ENCODE assay signal across 11 cellular contexts in the genomic region with DNA sequence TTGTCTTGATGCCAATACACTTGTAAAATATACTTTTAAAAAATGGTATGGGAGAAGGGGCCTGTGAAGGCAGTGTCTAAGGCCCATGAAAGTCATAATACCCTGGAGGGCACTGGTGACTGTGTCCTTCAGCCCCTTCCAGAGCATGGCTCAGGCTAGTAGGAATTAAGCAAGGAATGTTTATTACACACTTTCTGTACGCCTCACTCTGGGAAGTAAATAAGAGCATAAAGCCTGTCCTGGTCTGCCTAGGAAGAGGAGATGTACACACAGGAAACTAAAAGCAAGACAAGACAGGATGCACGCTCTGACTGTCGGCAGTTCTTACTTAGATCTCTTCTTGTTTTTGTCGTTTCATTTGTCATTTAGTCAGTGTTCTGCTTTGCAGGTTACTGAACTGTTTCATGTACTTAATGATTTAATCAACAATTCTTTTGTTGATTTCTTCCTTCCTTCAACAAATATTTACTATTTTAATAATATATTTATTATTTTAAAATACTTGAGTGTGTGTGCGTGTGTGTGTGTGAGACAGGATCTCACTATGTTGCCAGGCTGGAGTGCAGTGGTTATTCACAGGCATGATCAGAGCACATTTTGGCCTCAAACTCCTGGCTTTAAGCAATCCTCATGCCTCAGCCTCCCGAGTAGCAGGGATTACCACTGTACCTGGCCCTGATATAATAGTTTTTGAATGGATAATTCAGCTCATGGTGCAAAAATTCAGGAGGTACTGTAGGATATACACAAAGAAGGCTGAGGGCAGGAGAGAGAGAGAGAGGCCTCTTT. TPM values are rescaled to one million over a fixed set of nuclear protein-coding genes. Genes with fewer than 3 reads are reported as not detected.
DNase-seq lines count a peak whose midpoint lies in the region; ATAC-seq and TF ChIP-seq lines count a peak whose summit lies in the region.
"Had no signal": no experiment of that assay in that cellular context is flagged by ENCODE, and none has a peak within 500 bp of the region (broad histone marks: within the 10 kb centered on the region; RNA-seq: fewer than 3 reads in every experiment).

No MANE protein-coding gene starts in this region.

- intact Hi-C loops in mucosa of descending colon (cut with DNase I, micrococcal nuclease): loop anchor here in 1 of 2 donors (10.0 kb wide), 1 partner anchor 78 kb away; no protein-coding TSS in a partner anchor
- intact Hi-C loops in MCF 10A (cut with micrococcal nuclease): no loop called here

- H3K27ac Mint-ChIP-seq in activated CD8-positive, alpha-beta T cell treated with anti-CD3 and anti-CD28 coated beads, Interleukin-2, amount 10 ng/mL, durations not matched to agents 7 days and 5 days: peak overlapping the region; percentile 85
- no peak overlapping the region for H3K27ac Mint-ChIP-seq in MCF 10A (ENCODE audit: low read depth, unreplicated experiment)
- H3K27ac Mint-ChIP-seq: type B pancreatic cell had no signal

- CTCF ChIA-PET in activated CD8-positive, alpha-beta T cell treated with anti-CD3 and anti-CD28 coated beads, Interleukin-2, amount 10 ng/mL, durations not matched to agents 7 days and 5 days (lab: Charles Lee): interaction anchor here (1.2 to 1.4 kb wide), 5 partner anchors 9 to 159 kb away, joined by 3 to 7 read pairs (median 3); partner anchors contain the start of gene SMAD6
- CTCF ChIA-PET in MCF 10A (lab: Yijun Ruan, JAX): interaction anchor here (1.7 kb wide), 1 partner anchor 8 kb away, joined by 4 read pairs; no protein-coding TSS in a partner anchor

- POLR2A ChIA-PET in activated CD8-positive, alpha-beta T cell treated with anti-CD3 and anti-CD28 coated beads, Interleukin-2, amount 10 ng/mL, durations not matched to agents 7 days and 5 days (lab: Charles Lee): interaction anchor here (1.0 kb wide), 1 partner anchor 9 kb away, joined by 5 read pairs; the partner anchor contains the start of gene SMAD6
- POLR2A ChIA-PET in MCF 10A (lab: Yijun Ruan, JAX): interaction anchor here (0.6 to 1.8 kb wide), 3 partner anchors 8 to 157 kb away, joined by 3 to 8 read pairs (median 3); no protein-coding TSS in a partner anchor

- H3K4me3 ChIP-seq in mucosa of descending colon: no peak overlapping the region

- no peaks in the 10 kb centered on the region for H3K27me3 Mint-ChIP-seq in activated CD8-positive, alpha-beta T cell treated with anti-CD3 and anti-CD28 coated beads, Interleukin-2, amount 10 ng/mL, durations not matched to agents 7 days and 5 days (ENCODE audit: low read depth)
- no peaks in the 10 kb centered on the region for H3K27me3 Mint-ChIP-seq in MCF 10A (ENCODE audit: insufficient read depth, unreplicated experiment)
- H3K27me3 Mint-ChIP-seq: type B pancreatic cell had no signal

- no peaks in the 10 kb centered on the region for H3K9me3 ChIP-seq in mucosa of descending colon

- H3K36me3 ChIP-seq in mucosa of descending colon (ENCODE audit: low read depth): no peaks in the 10 kb centered on the region

- peak; percentile 30 for DNase-seq in EH (ENCODE audit: low read depth)
- DNase-seq in GM20000 (ENCODE audit: low spot score): peak; percentile 48
- DNase-seq in activated CD8-positive, alpha-beta T cell treated with anti-CD3 and anti-CD28 coated beads, Interleukin-2, amount 10 ng/mL, durations not matched to agents 7 days and 5 days: peak; percentile 47
- no peak for DNase-seq in mucosa of descending colon
- no peak for DNase-seq in hippocampal formation (lab: John Stamatoyannopoulos, UW)
- DNase-seq in MCF 10A (ENCODE audit: unreplicated experiment): no peak
- no peak for DNase-seq in SKM-1 (lab: John Stamatoyannopoulos, UW; ENCODE audit: unreplicated experiment)
- no peak for DNase-seq in NCI-H774 (lab: John Stamatoyannopoulos, UW)
- DNase-seq: central memory CD4-positive, alpha-beta T cell; DMS79 treated with DMSO at 0.1 percent for 48 hours had no signal

- peak; percentile 84 for ATAC-seq in activated CD8-positive, alpha-beta T cell treated with anti-CD3 and anti-CD28 coated beads, Interleukin-2, amount 10 ng/mL, durations not matched to agents 7 days and 5 days
- ATAC-seq in mucosa of descending colon: peak; percentile 42

- no peaks in the 10 kb centered on the region for H3K36me3 Mint-ChIP-seq in activated CD8-positive, alpha-beta T cell treated with anti-CD3 and anti-CD28 coated beads, Interleukin-2, amount 10 ng/mL, durations not matched to agents 7 days and 5 days (ENCODE audit: low read depth)
- no peaks in the 10 kb centered on the region for H3K36me3 Mint-ChIP-seq in MCF 10A (ENCODE audit: insufficient read depth, unreplicated experiment)
- H3K36me3 Mint-ChIP-seq: type B pancreatic cell had no signal

- H3K4me1 ChIP-seq in mucosa of descending colon (ENCODE audit: low read depth): no peaks in the 10 kb centered on the region

- H3K9me3 Mint-ChIP-seq in activated CD8-positive, alpha-beta T cell treated with anti-CD3 and anti-CD28 coated beads, Interleukin-2, amount 10 ng/mL, durations not matched to agents 7 days and 5 days (ENCODE audit: insufficient read depth): no peaks in the 10 kb centered on the region
- no peaks in the 10 kb centered on the region for H3K9me3 Mint-ChIP-seq in MCF 10A (ENCODE audit: unreplicated experiment)
- H3K9me3 Mint-ChIP-seq: type B pancreatic cell had no signal

- TF ChIP-seq CTCF in GM20000 (IDR thresholded peaks at IDR 0.05; ENCODE audit: extremely low read depth, missing control alignments) (no peak), mucosa of descending colon (IDR thresholded peaks at IDR 0.05) (no peak), MCF 10A (IDR thresholded peaks at IDR 0.05; ENCODE audit: unreplicated experiment) (no peak)

- H3K4me3 Mint-ChIP-seq in activated CD8-positive, alpha-beta T cell treated with anti-CD3 and anti-CD28 coated beads, Interleukin-2, amount 10 ng/mL, durations not matched to agents 7 days and 5 days: no peak overlapping the region
- H3K4me3 Mint-ChIP-seq in MCF 10A (ENCODE audit: unreplicated experiment): no peak overlapping the region
- H3K4me3 Mint-ChIP-seq: type B pancreatic cell had no signal

- H3K4me1 Mint-ChIP-seq in activated CD8-positive, alpha-beta T cell treated with anti-CD3 and anti-CD28 coated beads, Interleukin-2, amount 10 ng/mL, durations not matched to agents 7 days and 5 days (ENCODE audit: low read depth): peaks cover 8% of the 10 kb centered on the region
- H3K4me1 Mint-ChIP-seq in MCF 10A (ENCODE audit: insufficient read depth, unreplicated experiment): peaks cover under 1% of the 10 kb centered on the region

- BruUV-seq in MCF 10A (replicated peaks; lab: Mats Ljungman, UMichigan): no TSS peak

RNA-seq across cellular contexts. Expression of gene SMAD6, which starts 9.0 kb away (rescaled TPM):
- 1 to 10 TPM in 1 of 2 experiments, under 1 TPM in 1; 0.97 to 1.2 TPM for total RNA-seq in activated CD8-positive, alpha-beta T cell treated with anti-CD3 and anti-CD28 coated beads, Interleukin-2, amount 10 ng/mL, durations not matched to agents 7 days and 5 days
- total RNA-seq in mucosa of descending colon (10 to 100 TPM; 11.5 to 18.5 (median 12.8) TPM), MCF 10A (2022) (not detected in 2 replicates)

Comparison
In these comparisons a context has a peak if more than half of its experiments do, and no peak if none do; other contexts are left out.
1. DNase-seq: peak in EH (single experiment), GM20000 (single experiment) and activated CD8-positive, alpha-beta T cell treated with anti-CD3 and anti-CD28 coated beads, Interleukin-2, amount 10 ng/mL, durations not matched to agents 7 days and 5 days (single experiment); none in mucosa of descending colon (0 of 3), hippocampal formation (0 of 2), MCF 10A (single experiment), SKM-1 (single experiment) and NCI-H774 (single experiment).
2. RNA of gene SMAD6, which starts 9.0 kb away (total RNA-seq): 11.5 to 18.5 TPM in mucosa of descending colon; 0.97 to 1.2 TPM in activated CD8-positive, alpha-beta T cell treated with anti-CD3 and anti-CD28 coated beads, Interleukin-2, amount 10 ng/mL, durations not matched to agents 7 days and 5 days and not detected in MCF 10A; every median in the first group is over 4 times any median in the second.